20 cellular contexts compared by ENCODE assay signal in the genomic region with DNA sequence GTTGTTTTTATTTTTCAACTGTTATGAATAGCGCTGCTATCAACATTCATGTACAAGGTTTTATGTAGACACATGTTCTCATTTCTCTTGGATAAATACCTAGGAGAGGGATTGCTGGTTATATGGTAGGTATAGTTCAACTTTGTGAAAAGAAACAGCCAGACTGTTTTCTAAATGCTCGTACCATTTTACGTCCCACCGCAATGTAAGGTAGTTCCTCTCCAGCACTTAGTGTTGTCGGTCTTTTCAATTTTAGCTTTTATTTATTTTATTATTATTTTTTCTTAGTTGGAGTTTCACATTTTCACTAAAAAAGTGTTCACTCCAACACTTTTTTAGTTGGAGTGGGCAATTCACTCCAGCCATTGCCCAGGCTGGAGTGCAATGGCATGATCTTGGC.
DNase-seq lines count a peak whose midpoint lies in the region; ATAC-seq, FAIRE-seq and TF ChIP-seq lines count a peak whose summit lies in the region.
"Had no signal": no experiment of that assay in that cellular context is flagged by ENCODE, and none has a peak within 500 bp of the region (broad histone marks: within the 10 kb centered on the region; RNA-seq: fewer than 3 reads in every experiment).

No MANE protein-coding gene starts in this region.

- H3K9me3 ChIP-seq in K562 (replicated peaks; ENCODE audit: control insufficient read depth, insufficient read depth, low read depth, low read length): peaks cover 3% of the 10 kb centered on the region; the same call in 1 of the 2 replicates
- no peaks in the 10 kb centered on the region for H3K9me3 ChIP-seq in osteoblast (ENCODE audit: low read depth, low read length)
- peaks cover 9% of the 10 kb centered on the region for H3K9me3 ChIP-seq in SJCRH30 (replicated peaks)
- H3K9me3 ChIP-seq in GM23248 (ENCODE audit: low read depth): no peaks in the 10 kb centered on the region
- H3K9me3 ChIP-seq: BE2C had no signal

- peaks cover 60% of the 10 kb centered on the region for H3K4me1 ChIP-seq in KMS-11 (ENCODE audit: low read depth, poor library complexity, severe bottlenecking)
- peaks cover 17 to 32% of the 10 kb centered on the region in 2 experiments; a peak in 4 of 5 replicates for H3K4me1 ChIP-seq in K562 (replicated peaks in 1 of 2; ENCODE audit: control insufficient read depth in 2 of 2, insufficient read depth in 2 of 2, low read length in 2 of 2)
- H3K4me1 ChIP-seq in osteoblast (ENCODE audit: insufficient read depth, low read length): peaks cover 9% of the 10 kb centered on the region
- H3K4me1 ChIP-seq in SJCRH30: peaks cover 20% of the 10 kb centered on the region
- H3K4me1 ChIP-seq in GM23248 (ENCODE audit: insufficient read depth): no peaks in the 10 kb centered on the region

- H3K36me3 ChIP-seq in KMS-11 (ENCODE audit: insufficient read depth): no peaks in the 10 kb centered on the region
- no peaks in the 10 kb centered on the region for H3K36me3 ChIP-seq in K562 (ENCODE audit: control insufficient read depth, insufficient read depth, low read length)
- H3K36me3 ChIP-seq in osteoblast (ENCODE audit: insufficient read depth, low read length): no peaks in the 10 kb centered on the region
- H3K36me3 ChIP-seq in SJCRH30: no peaks in the 10 kb centered on the region
- no peaks in the 10 kb centered on the region for H3K36me3 ChIP-seq in GM23248 (ENCODE audit: low read depth)
- H3K36me3 ChIP-seq: BE2C, BLaER1 had no signal

- TF ChIP-seq RAD21 in K562 (CRISPR knock-in tag; conservative IDR thresholded peaks at IDR 0.05 in 1 of 2, IDR thresholded peaks at IDR 0.05 in 1 of 2): no peak

- in situ Hi-C loops in K562 (cut with MboI): no loop called here
- in situ Hi-C loops in GM23248 (cut with MboI): no loop called here

- H3K9ac ChIP-seq in KMS-11 (no peak overlapping the region), K562 (ENCODE audit: insufficient read depth in 1 of 2, low read depth in 2 of 2, low read length in 2 of 2) (no peak overlapping the region), GM23248 (no peak overlapping the region)
- H3K9ac ChIP-seq: BLaER1 had no signal

- no peaks in the 10 kb centered on the region for H3K9me2 ChIP-seq in GM23248 (ENCODE audit: insufficient read depth)

- H4K20me1 ChIP-seq in KMS-11 (ENCODE audit: insufficient read depth) (no peaks in the 10 kb centered on the region), K562 (replicated peaks; ENCODE audit: control insufficient read depth, insufficient read depth, low read length) (peaks cover 3% of the 10 kb centered on the region; the same call in 1 of the 2 replicates), osteoblast (ENCODE audit: insufficient read depth, low read length) (no peaks in the 10 kb centered on the region), GM23248 (ENCODE audit: insufficient read depth) (no peaks in the 10 kb centered on the region)
- H4K20me1 ChIP-seq: BLaER1 had no signal

- H2AFZ ChIP-seq in KMS-11 (ENCODE audit: low read depth) (no peak overlapping the region), K562 (ENCODE audit: low read depth, low read length) (no peak overlapping the region), osteoblast (ENCODE audit: low read length) (no peak overlapping the region), GM23248 (no peak overlapping the region)

- DNase-seq in K562 (ENCODE audit: extremely low read depth in 1 of 4, low spot score in 3 of 4): no peak
- DNase-seq in osteoblast (ENCODE audit: insufficient read length, low spot score, missing footprints): peak; percentile 5
- DNase-seq in H54 (ENCODE audit: insufficient read length, low spot score): no peak
- DNase-seq in SJCRH30: no peak
- no peak for DNase-seq in GM23248
- DNase-seq: 8988T; ACHN; BE2C; CD4-positive, alpha-beta memory T cell; COR-L47; DMS 273 treated with DMSO at 0.1 percent for 48 hours; DMS153; DMS53; DMS79; DND-41; EL; GF-D8 had no signal

- H3K4me3 ChIP-seq in KMS-11 (IDR thresholded peaks at IDR 0.05; ENCODE audit: insufficient read depth, low read depth, low read length) (no peak overlapping the region), K562 (no peak overlapping the region), osteoblast (ENCODE audit: insufficient read depth, low read length) (no peak overlapping the region), SJCRH30 (no peak overlapping the region), GM23248 (no peak overlapping the region)
- H3K4me3 ChIP-seq: BLaER1 had no signal

- H3K27me3 ChIP-seq in KMS-11 (ENCODE audit: insufficient read depth, low read depth): no peaks in the 10 kb centered on the region
- peaks cover 0 to 7% of the 10 kb centered on the region in 2 experiments; a peak in 3 of 5 replicates for H3K27me3 ChIP-seq in K562 (ENCODE audit: control insufficient read depth in 2 of 2, insufficient read depth in 2 of 2, low read length in 2 of 2)
- H3K27me3 ChIP-seq in osteoblast (ENCODE audit: insufficient read depth, low read length): no peaks in the 10 kb centered on the region
- no peaks in the 10 kb centered on the region for H3K27me3 ChIP-seq in SJCRH30
- 0 out of 2 replicates have a peak, but pooled peaks cover 3% of the 10 kb centered on the region for H3K27me3 ChIP-seq in GM23248 (replicated peaks; ENCODE audit: insufficient read depth)
- H3K27me3 ChIP-seq: BE2C, BLaER1 had no signal

- H3K4me2 ChIP-seq in KMS-11 (peak overlapping the region; percentile 77; the same call in 1 of the 2 replicates), K562 (ENCODE audit: insufficient read depth, low read length) (no peak overlapping the region), osteoblast (ENCODE audit: insufficient read depth, low read length) (no peak overlapping the region), GM23248 (ENCODE audit: unreplicated experiment) (no peak overlapping the region)

- BruUV-seq in K562 (replicated peaks; lab: Mats Ljungman, UMichigan): no TSS peak

- FAIRE-seq in K562 (lab: Jason Lieb, UNC): no peak
- FAIRE-seq in H54 (lab: Jason Lieb, UNC): no peak
- FAIRE-seq: A204.1 had no signal

- CTCF ChIA-PET in K562 (lab: Yijun Ruan, JAX; ENCODE audit: low intra/inter-chr PET ratio): no interaction called here

- POLR2A ChIA-PET in K562 (lab: Yijun Ruan, JAX): no interaction called here

- 86% methylated on average over 5 of the region's 5 CpGs for WGBS in K562 (ENCODE audit: insufficient coverage, low coverage, missing lambda C conversion rate)
- 95 to 97% methylated on average over 5 of the region's 5 CpGs for WGBS in GM23248 (ENCODE audit: low coverage in 1 of 2, low lambda C conversion rate in 2 of 2, missing lambda C conversion rate in 2 of 2), 2 experiments

- TF ChIP-seq POLR2A in K562 (conservative IDR thresholded peaks at IDR 0.05): no peak
- no peak for TF ChIP-seq POLR2A in H54 (IDR thresholded peaks at IDR 0.05; ENCODE audit: low read depth, low read length)

- H3K79me2 ChIP-seq in KMS-11 (ENCODE audit: insufficient read depth, low read depth) (no peaks in the 10 kb centered on the region), K562 (ENCODE audit: control insufficient read depth, insufficient read depth, low read length) (no peaks in the 10 kb centered on the region), osteoblast (ENCODE audit: insufficient read depth, low read length) (no peaks in the 10 kb centered on the region), GM23248 (ENCODE audit: insufficient read depth) (no peaks in the 10 kb centered on the region)

- no peak overlapping the region for H3K27ac ChIP-seq in KMS-11
- H3K27ac ChIP-seq in K562 (ENCODE audit: extremely low read depth, low read depth, low read length): no peak overlapping the region
- H3K27ac ChIP-seq in osteoblast (ENCODE audit: low read depth, low read length): no peak overlapping the region
- H3K27ac ChIP-seq in SJCRH30: no peak overlapping the region
- H3K27ac ChIP-seq in GM23248: no peak overlapping the region

- no peak for ATAC-seq in K562

- TF ChIP-seq EP300 in K562 (IDR thresholded peaks at IDR 0.05; ENCODE audit: low read length): no peak

- H3F3A ChIP-seq in GM23248 (ENCODE audit: insufficient read depth): no peaks in the 10 kb centered on the region

- no peak for TF ChIP-seq CTCF in KMS-11 (conservative IDR thresholded peaks at IDR 0.05; ENCODE audit: low read depth, low read length)
- no peak for TF ChIP-seq CTCF in K562 (IDR thresholded peaks at IDR 0.05 in 2 of 3, conservative IDR thresholded peaks at IDR 0.05 in 1 of 3; ENCODE audit: insufficient read depth in 2 of 3, low read depth in 1 of 3, low read length in 3 of 3)
- TF ChIP-seq CTCF in osteoblast (IDR thresholded peaks at IDR 0.05; ENCODE audit: extremely low read depth, low read depth, low read length): no peak

- no peaks in the 10 kb centered on the region for H3K9me1 ChIP-seq in K562 (ENCODE audit: control insufficient read depth, insufficient read depth, low read length)

- intact Hi-C loops in K562 (cut with micrococcal nuclease): no loop called here

TF ChIP-seq in K562, 482 proteins besides CTCF, POLR2A, EP300 and RAD21 (continues in another document):
- TF ChIP-seq, protein P1, sequence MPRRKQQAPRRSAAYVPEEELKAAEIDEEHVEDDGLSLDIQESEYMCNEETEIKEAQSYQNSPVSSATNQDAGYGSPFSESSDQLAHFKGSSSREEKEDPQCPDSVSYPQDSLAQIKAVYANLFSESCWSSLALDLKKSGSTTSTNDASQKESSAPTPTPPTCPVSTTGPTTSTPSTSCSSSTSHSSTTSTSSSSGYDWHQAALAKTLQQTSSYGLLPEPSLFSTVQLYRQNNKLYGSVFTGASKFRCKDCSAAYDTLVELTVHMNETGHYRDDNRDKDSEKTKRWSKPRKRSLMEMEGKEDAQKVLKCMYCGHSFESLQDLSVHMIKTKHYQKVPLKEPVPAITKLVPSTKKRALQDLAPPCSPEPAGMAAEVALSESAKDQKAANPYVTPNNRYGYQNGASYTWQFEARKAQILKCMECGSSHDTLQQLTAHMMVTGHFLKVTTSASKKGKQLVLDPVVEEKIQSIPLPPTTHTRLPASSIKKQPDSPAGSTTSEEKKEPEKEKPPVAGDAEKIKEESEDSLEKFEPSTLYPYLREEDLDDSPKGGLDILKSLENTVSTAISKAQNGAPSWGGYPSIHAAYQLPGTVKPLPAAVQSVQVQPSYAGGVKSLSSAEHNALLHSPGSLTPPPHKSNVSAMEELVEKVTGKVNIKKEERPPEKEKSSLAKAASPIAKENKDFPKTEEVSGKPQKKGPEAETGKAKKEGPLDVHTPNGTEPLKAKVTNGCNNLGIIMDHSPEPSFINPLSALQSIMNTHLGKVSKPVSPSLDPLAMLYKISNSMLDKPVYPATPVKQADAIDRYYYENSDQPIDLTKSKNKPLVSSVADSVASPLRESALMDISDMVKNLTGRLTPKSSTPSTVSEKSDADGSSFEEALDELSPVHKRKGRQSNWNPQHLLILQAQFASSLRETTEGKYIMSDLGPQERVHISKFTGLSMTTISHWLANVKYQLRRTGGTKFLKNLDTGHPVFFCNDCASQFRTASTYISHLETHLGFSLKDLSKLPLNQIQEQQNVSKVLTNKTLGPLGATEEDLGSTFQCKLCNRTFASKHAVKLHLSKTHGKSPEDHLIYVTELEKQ (CRISPR knock-in tag; IDR thresholded peaks at IDR 0.05): no peak
